Comparison of ENCODE assay signal across 8 cellular contexts in genomic region chr19:44093931-44094765, GRCh38. TPM values are rescaled to one million over a fixed set of nuclear protein-coding genes. Genes with fewer than 3 reads are reported as not detected.
DNase-seq lines count a peak whose midpoint lies in the region; ATAC-seq and TF ChIP-seq lines count a peak whose summit lies in the region.

ZNF224 (plus strand) TSS chr19:44094361; CDS start chr19:44097874, 3,513 bp downstream.

- peak within 1 kb of the TSS; percentile 88 for H2AFZ ChIP-seq in Karpas-422 (ENCODE audit: low read length)
- peak within 1 kb of the TSS; percentile 99 for H2AFZ ChIP-seq in fibroblast of lung (ENCODE audit: low read length)

- peaks cover 28% of the 10 kb centered on the region for H3K36me3 ChIP-seq in Karpas-422 (ENCODE audit: insufficient read depth, low read length)
- H3K36me3 ChIP-seq in fibroblast of lung (ENCODE audit: control insufficient read depth, insufficient read depth, low read length) = no peaks in the 10 kb centered on the region

- H3K79me2 ChIP-seq in Karpas-422 (ENCODE audit: low read length) (peaks cover 35% of the 10 kb centered on the region), fibroblast of lung (ENCODE audit: control insufficient read depth, insufficient read depth, low read length) (peaks cover 9% of the 10 kb centered on the region)

- peak within 1 kb of the TSS; percentile 91 for H3K27ac Mint-ChIP-seq in activated T-helper 1 cell treated with anti-CD3 and anti-CD28 coated beads, Interleukin-12 subunit alpha, Interleukin-12 subunit beta, Interleukin-2, Interleukin-4 antibody, amounts not matched to agents 30 ng/mL and 10 ng/mL and 1 ng/mL, durations not matched to agents 14 hours and 24 hours and 36 hours
- peak within 1 kb of the TSS; percentile 81 to 97 (median 90) for H3K27ac Mint-ChIP-seq in naive thymus-derived CD8-positive, alpha-beta T cell
- H3K27ac Mint-ChIP-seq in stimulated activated naive B cell treated with anti-CD40 and anti-IgM and Interleukin-4, amounts not matched to agents 10 μg/mL and 1 μg/mL and 100 μg/mL, for 72 hours = peak within 1 kb of the TSS; percentile 92

- peak within 1 kb of the TSS; percentile 74 for H3K4me2 ChIP-seq in Karpas-422 (ENCODE audit: low read depth, low read length, poor library complexity, severe bottlenecking)
- peak within 1 kb of the TSS; percentile 97 for H3K4me2 ChIP-seq in fibroblast of lung (ENCODE audit: extremely low read depth, insufficient read depth, low read length)

- H3K27ac ChIP-seq in Karpas-422 (ENCODE audit: low read length) (no peak within 1 kb of the TSS), fibroblast of lung (ENCODE audit: insufficient read depth, low read length) (peak within 1 kb of the TSS; percentile 82)

- H3K9ac ChIP-seq in Karpas-422 (ENCODE audit: low read length) = peak within 1 kb of the TSS; percentile 78
- H3K9ac ChIP-seq in fibroblast of lung (ENCODE audit: insufficient read depth, low read length) = peak within 1 kb of the TSS; percentile 74

- intact Hi-C loops in activated T-helper 1 cell treated with anti-CD3 and anti-CD28 coated beads, Interleukin-12 subunit alpha, Interleukin-12 subunit beta, Interleukin-2, Interleukin-4 antibody, amounts not matched to agents 30 ng/mL and 10 ng/mL and 1 ng/mL, durations not matched to agents 14 hours and 24 hours and 36 hours (cut with micrococcal nuclease) = loop anchor here (1.0 to 5.0 kb wide), 11 partner anchors 19 to 267 kb away; partner anchors contain the start of genes ZNF155, ZNF222, ZNF225 and ZNF227

- H3K27me3 Mint-ChIP-seq in activated T-helper 1 cell treated with anti-CD3 and anti-CD28 coated beads, Interleukin-12 subunit alpha, Interleukin-12 subunit beta, Interleukin-2, Interleukin-4 antibody, amounts not matched to agents 30 ng/mL and 10 ng/mL and 1 ng/mL, durations not matched to agents 14 hours and 24 hours and 36 hours (ENCODE audit: insufficient read depth) = no peaks in the 10 kb centered on the region
- no peaks in the 10 kb centered on the region for H3K27me3 Mint-ChIP-seq in naive thymus-derived CD8-positive, alpha-beta T cell
- no peaks in the 10 kb centered on the region for H3K27me3 Mint-ChIP-seq in stimulated activated naive B cell treated with anti-CD40 and anti-IgM and Interleukin-4, amounts not matched to agents 10 μg/mL and 1 μg/mL and 100 μg/mL, for 72 hours

- no peaks in the 10 kb centered on the region for H4K20me1 ChIP-seq in Karpas-422 (ENCODE audit: insufficient read depth, low read depth, low read length)
- no peaks in the 10 kb centered on the region for H4K20me1 ChIP-seq in fibroblast of lung (ENCODE audit: control insufficient read depth, extremely low read depth, insufficient read depth, low read length)

- DNase-seq in DMS 273 treated with DMSO at 0.1 percent for 48 hours (lab: John Stamatoyannopoulos, UW) = peak; percentile 84
- peak; percentile 96 for DNase-seq in Karpas-422
- peak; percentile 95 for DNase-seq in RPMI7951 (ENCODE audit: low read depth)
- peak; percentile 73 for DNase-seq in activated T-helper 1 cell treated with anti-CD3 and anti-CD28 coated beads, Interleukin-12 subunit alpha, Interleukin-12 subunit beta, Interleukin-2, Interleukin-4 antibody, amounts not matched to agents 30 ng/mL and 10 ng/mL and 1 ng/mL, durations not matched to agents 14 hours and 24 hours and 36 hours (ENCODE audit: low spot score)
- DNase-seq in fibroblast of lung (ENCODE audit: low read depth in 2 of 2) = peak; percentile 89 to 91
- peak; percentile 59 to 89 (median 76) for DNase-seq in naive thymus-derived CD8-positive, alpha-beta T cell
- peak; percentile 83 for DNase-seq in stimulated activated naive B cell treated with anti-CD40 and anti-IgM and Interleukin-4, amounts not matched to agents 10 μg/mL and 1 μg/mL and 100 μg/mL, for 72 hours

- H3K36me3 Mint-ChIP-seq in activated T-helper 1 cell treated with anti-CD3 and anti-CD28 coated beads, Interleukin-12 subunit alpha, Interleukin-12 subunit beta, Interleukin-2, Interleukin-4 antibody, amounts not matched to agents 30 ng/mL and 10 ng/mL and 1 ng/mL, durations not matched to agents 14 hours and 24 hours and 36 hours (ENCODE audit: low read depth) = peaks cover 25% of the 10 kb centered on the region
- H3K36me3 Mint-ChIP-seq in naive thymus-derived CD8-positive, alpha-beta T cell = peaks cover 14 to 29% (median 22%) of the 10 kb centered on the region in 3 donors
- H3K36me3 Mint-ChIP-seq in stimulated activated naive B cell treated with anti-CD40 and anti-IgM and Interleukin-4, amounts not matched to agents 10 μg/mL and 1 μg/mL and 100 μg/mL, for 72 hours = peaks cover 25 to 26% of the 10 kb centered on the region in 2 donors

- H3K4me3 Mint-ChIP-seq in activated T-helper 1 cell treated with anti-CD3 and anti-CD28 coated beads, Interleukin-12 subunit alpha, Interleukin-12 subunit beta, Interleukin-2, Interleukin-4 antibody, amounts not matched to agents 30 ng/mL and 10 ng/mL and 1 ng/mL, durations not matched to agents 14 hours and 24 hours and 36 hours = peak within 1 kb of the TSS; percentile 98
- H3K4me3 Mint-ChIP-seq in naive thymus-derived CD8-positive, alpha-beta T cell = peak within 1 kb of the TSS; percentile 84 to 99 (median 98)
- H3K4me3 Mint-ChIP-seq in stimulated activated naive B cell treated with anti-CD40 and anti-IgM and Interleukin-4, amounts not matched to agents 10 μg/mL and 1 μg/mL and 100 μg/mL, for 72 hours = peak within 1 kb of the TSS; percentile 98 to 99

- no peaks in the 10 kb centered on the region for H3K9me2 ChIP-seq in Karpas-422 (replicated peaks; ENCODE audit: insufficient read depth, low read length)

- H3K4me1 ChIP-seq in Karpas-422 (ENCODE audit: low read length) = peaks cover 9% of the 10 kb centered on the region; the same call in 1 of the 2 replicates
- no peaks in the 10 kb centered on the region for H3K4me1 ChIP-seq in fibroblast of lung (ENCODE audit: control insufficient read depth, extremely low read depth, insufficient read depth, low read length)

- peak within 1 kb of the TSS; percentile 74 for H3K4me3 ChIP-seq in Karpas-422 (ENCODE audit: low read length)
- H3K4me3 ChIP-seq in fibroblast of lung (replicated peaks in 1 of 4; ENCODE audit: control extremely low read depth in 1 of 4, insufficient read depth in 1 of 4, low read depth in 3 of 4, low read length in 4 of 4) = peak within 1 kb of the TSS; percentile 80 to 98 (median 96)

- ATAC-seq in GM21786 (IDR thresholded peaks at IDR 0.05; ENCODE audit: unreplicated experiment) = peak; percentile 84
- peak; percentile 81 to 87 for ATAC-seq in naive thymus-derived CD8-positive, alpha-beta T cell
- ATAC-seq in stimulated activated naive B cell treated with anti-CD40 and anti-IgM and Interleukin-4, amounts not matched to agents 10 μg/mL and 1 μg/mL and 100 μg/mL, for 72 hours (replicated peaks) = peak; percentile 89 to 91

- peaks cover 22% of the 10 kb centered on the region for H3K4me1 Mint-ChIP-seq in activated T-helper 1 cell treated with anti-CD3 and anti-CD28 coated beads, Interleukin-12 subunit alpha, Interleukin-12 subunit beta, Interleukin-2, Interleukin-4 antibody, amounts not matched to agents 30 ng/mL and 10 ng/mL and 1 ng/mL, durations not matched to agents 14 hours and 24 hours and 36 hours (ENCODE audit: low read depth)
- peaks cover 9 to 29% (median 26%) of the 10 kb centered on the region in 4 donors for H3K4me1 Mint-ChIP-seq in naive thymus-derived CD8-positive, alpha-beta T cell
- H3K4me1 Mint-ChIP-seq in stimulated activated naive B cell treated with anti-CD40 and anti-IgM and Interleukin-4, amounts not matched to agents 10 μg/mL and 1 μg/mL and 100 μg/mL, for 72 hours = peaks cover 5 to 16% of the 10 kb centered on the region in 2 donors

- peaks cover 17% of the 10 kb centered on the region for H3K9me3 Mint-ChIP-seq in activated T-helper 1 cell treated with anti-CD3 and anti-CD28 coated beads, Interleukin-12 subunit alpha, Interleukin-12 subunit beta, Interleukin-2, Interleukin-4 antibody, amounts not matched to agents 30 ng/mL and 10 ng/mL and 1 ng/mL, durations not matched to agents 14 hours and 24 hours and 36 hours
- peaks cover 0 to 7% (median 0%) of the 10 kb centered on the region in 9 donors for H3K9me3 Mint-ChIP-seq in naive thymus-derived CD8-positive, alpha-beta T cell
- H3K9me3 Mint-ChIP-seq in stimulated activated naive B cell treated with anti-CD40 and anti-IgM and Interleukin-4, amounts not matched to agents 10 μg/mL and 1 μg/mL and 100 μg/mL, for 72 hours = no peaks in the 10 kb centered on the region

- H3K9me3 ChIP-seq in Karpas-422 (ENCODE audit: low read length) (peaks cover 17% of the 10 kb centered on the region), fibroblast of lung (ENCODE audit: control insufficient read depth, insufficient read depth, low read depth, low read length) (no peaks in the 10 kb centered on the region)

- TF ChIP-seq CTCF in fibroblast of lung (conservative IDR thresholded peaks at IDR 0.05 in 1 of 2, IDR thresholded peaks at IDR 0.05 in 1 of 2; ENCODE audit: low read depth in 1 of 2, low read length in 2 of 2) = no peak

- POLR2A ChIA-PET in naive thymus-derived CD8-positive, alpha-beta T cell (lab: Charles Lee) = interaction anchor here (0.6 to 2.5 kb wide), 9 partner anchors 16 to 1791 kb away, joined by 3 to 11 read pairs (median 4); partner anchors contain the start of genes ZNF226, ZNF230 and ZNF284

- H3K27me3 ChIP-seq in Karpas-422 (ENCODE audit: low read length) (no peaks in the 10 kb centered on the region), fibroblast of lung (ENCODE audit: control insufficient read depth, insufficient read depth, low read length) (no peaks in the 10 kb centered on the region)

RNA-seq across cellular contexts. Expression of gene ZNF224, which starts in this region (rescaled TPM):
- 25.3 and 56.1 TPM in 2 replicates for total RNA-seq in Karpas-422 (2014; rRNA removed; shearing (Covaris generic); ENCODE audit: low replicate concordance)
- 13.2 and 15.7 TPM in 2 replicates for total RNA-seq in RPMI7951 (2014; rRNA removed; shearing (Covaris generic))
- 18.8 and 20.4 TPM in 2 replicates for total RNA-seq in activated T-helper 1 cell treated with anti-CD3 and anti-CD28 coated beads, Interleukin-12 subunit alpha, Interleukin-12 subunit beta, Interleukin-2, Interleukin-4 antibody, amounts not matched to agents 30 ng/mL and 10 ng/mL and 1 ng/mL, durations not matched to agents 14 hours and 24 hours and 36 hours
- 31.1 and 37.0 TPM in 2 replicates for total RNA-seq in fibroblast of lung
- polyA plus RNA-seq in fibroblast of lung = 8.8 and 12.4 TPM in 2 replicates
- polyA plus RNA-seq in fibroblast of lung (2012) = 5.6 and 7.2 TPM in 2 replicates
- polyA minus RNA-seq in fibroblast of lung (ENCODE audit: low replicate concordance) = 0.90 and 11.2 TPM in 2 replicates
- 10 to 100 TPM; 82.4 to 86.3 TPM for total RNA-seq in naive thymus-derived CD8-positive, alpha-beta T cell
- 1 to 10 TPM; 6.9 to 9.0 (median 8.2) TPM for polyA plus RNA-seq in naive thymus-derived CD8-positive, alpha-beta T cell
